In genomic region chr6:122126894-122127293, GRCh38 we compare ENCODE assay signal across 10 cellular contexts.
"Had no signal": no experiment of that assay in that cellular context is flagged by ENCODE, and none has a peak within 500 bp of the region (broad histone marks: within the 10 kb centered on the region; RNA-seq: fewer than 3 reads in every experiment).

No MANE protein-coding gene starts in this region.

- H3K36me3 ChIP-seq: neutrophil, suprapubic skin, thyroid gland had no signal

- H3K4me2 ChIP-seq: smooth muscle cell had no signal

- DNase-seq: effector memory CD4-positive, alpha-beta T cell; immature natural killer cell; naive thymus-derived CD4-positive, alpha-beta T cell; stimulated activated CD4-positive, alpha-beta T cell treated with anti-CD3 and anti-CD28 coated beads, Interleukin-2, amount 100 ng/mL, for 48 hours; stimulated activated naive CD4-positive, alpha-beta T cell treated with Interleukin-2 at 50 U/mL for 16 hours; thyroid gland had no signal

- H3K4me3 ChIP-seq: smooth muscle cell, suprapubic skin, thyroid gland had no signal

- H3K27me3 ChIP-seq: neutrophil, suprapubic skin, thyroid gland had no signal

- H3K4me1 ChIP-seq: suprapubic skin had no signal

- H3K27ac ChIP-seq: neutrophil, suprapubic skin, thyroid gland had no signal

- H3K9me3 ChIP-seq: neutrophil, suprapubic skin, thyroid gland had no signal

- ATAC-seq: esophagus mucosa; naive thymus-derived CD4-positive, alpha-beta T cell had no signal
